In genomic region chr12:38905480-38906351, GRCh38 we compare ENCODE assay signal across 8 cellular contexts. TPM values are rescaled to one million over a fixed set of nuclear protein-coding genes. Genes with fewer than 3 reads are reported as not detected.
DNase-seq lines count a peak whose midpoint lies in the region; ATAC-seq, FAIRE-seq and TF ChIP-seq lines count a peak whose summit lies in the region.

Gene CPNE8, minus strand, starts transcription at chr12:38905591. Its CDS starts 57 bp downstream, at chr12:38905534.

- CTCF ChIA-PET in Caco-2 (lab: Charles Lee) (interaction anchor here (0.7 to 4.3 kb wide), 17 partner anchors 10 to 391 kb away, joined by 3 to 36 read pairs (median 6); no protein-coding TSS in a partner anchor), activated B cell treated with CpG ODN at 0.5 μM for 24 hours (lab: Charles Lee) (interaction anchor here (0.6 to 1.5 kb wide), 5 partner anchors 10 to 578 kb away, joined by 3 to 8 read pairs (median 3); no protein-coding TSS in a partner anchor)

- ATAC-seq in GM21447 (IDR thresholded peaks at IDR 0.05; ENCODE audit: unreplicated experiment) (peak; percentile 56), activated B cell treated with CpG ODN at 0.5 μM for 24 hours (ENCODE audit: low read depth) (peak; percentile 55)

- 1 to 3% (median 1%) methylated on average over 38 to 54 of the region's 54 CpGs for WGBS in spleen, 5 donors

- no peak for FAIRE-seq in kidney (lab: Jason Lieb, UNC)

- H3K4me3 Mint-ChIP-seq in Caco-2 (ENCODE audit: unreplicated experiment) (peak within 1 kb of the TSS; percentile 98), activated B cell treated with CpG ODN at 0.5 μM for 24 hours (peak within 1 kb of the TSS; percentile 88)

- H3K27ac ChIP-seq in kidney (ENCODE audit: low read depth in 2 of 2, low read length in 2 of 2) (peak within 1 kb of the TSS; percentile 98 to 99), spleen (peak within 1 kb of the TSS; percentile 66 to 97 (median 94))

- peak in 1 of 3 donors; percentile 44 for TF ChIP-seq POLR2A in spleen (IDR thresholded peaks at IDR 0.05)

- peak within 1 kb of the TSS; percentile 87 to 92 for H3K9ac ChIP-seq in kidney (ENCODE audit: low read length in 2 of 2)

- DNase-seq in Caco-2 = peak; percentile 77 to 78
- DNase-seq in HT-29 (ENCODE audit: low spot score) = peak; percentile 28
- DNase-seq in activated B cell treated with CpG ODN at 0.5 μM for 24 hours = peak; percentile 20
- peak; percentile 21 for DNase-seq in cerebellum (ENCODE audit: low spot score)
- DNase-seq in kidney = peak; percentile 95
- DNase-seq in spleen = peak; percentile 92
- no peak for DNase-seq in NCI-H1417 treated with DMSO at 0.1 percent for 48 hours (lab: John Stamatoyannopoulos, UW)

- H3K4me3 ChIP-seq in Caco-2 (ENCODE audit: low read depth, low read length) (peak within 1 kb of the TSS; percentile 94), kidney (ENCODE audit: low read length in 2 of 2) (peak within 1 kb of the TSS; percentile 81 to 94), spleen (peak within 1 kb of the TSS; percentile 63 to 81 (median 70))

- H3K27ac Mint-ChIP-seq in Caco-2 (ENCODE audit: unreplicated experiment) (peak within 1 kb of the TSS; percentile 93), activated B cell treated with CpG ODN at 0.5 μM for 24 hours (peak within 1 kb of the TSS; percentile 55)

- 0 out of 2 replicates have a peak, but pooled peaks cover 4% of the 10 kb centered on the region for H3K4me1 ChIP-seq in Caco-2
- H3K4me1 ChIP-seq in kidney (ENCODE audit: control insufficient read depth in 1 of 2, insufficient read depth in 1 of 2, low read depth in 1 of 2, low read length in 2 of 2) = peaks cover 3 to 13% of the 10 kb centered on the region in 2 donors
- H3K4me1 ChIP-seq in spleen = peaks cover 11 to 45% (median 21%) of the 10 kb centered on the region in 6 donors

- no TSS peak for BruUV-seq in Caco-2 (replicated peaks; lab: Mats Ljungman, UMichigan)

- no peaks in the 10 kb centered on the region for H3K27me3 ChIP-seq in Caco-2 (replicated peaks; ENCODE audit: control insufficient read depth, insufficient read depth, low read length)
- peaks cover 0 to 7% (median 0%) of the 10 kb centered on the region in 7 donors for H3K27me3 ChIP-seq in spleen (replicated peaks in 1 of 7)

- POLR2A ChIA-PET in Caco-2 (lab: Charles Lee) (interaction anchor here (0.6 to 1.4 kb wide), 6 partner anchors 10 to 538 kb away, joined by 3 to 8 read pairs (median 3); no protein-coding TSS in a partner anchor), activated B cell treated with CpG ODN at 0.5 μM for 24 hours (lab: Charles Lee) (interaction anchor here (2.1 kb wide), 1 partner anchor 589 kb away, joined by 5 read pairs; the partner anchor contains the start of gene ALG10B)

- H3K9me3 ChIP-seq in Caco-2 (no peaks in the 10 kb centered on the region), kidney (ENCODE audit: control insufficient read depth in 1 of 2, low read length in 2 of 2) (no peaks in the 10 kb centered on the region), spleen (no peaks in the 10 kb centered on the region)

- no peaks in the 10 kb centered on the region for H3K9me3 Mint-ChIP-seq in Caco-2 (ENCODE audit: unreplicated experiment)
- no peaks in the 10 kb centered on the region for H3K9me3 Mint-ChIP-seq in activated B cell treated with CpG ODN at 0.5 μM for 24 hours

- peaks cover 12% of the 10 kb centered on the region for H3K36me3 Mint-ChIP-seq in Caco-2 (ENCODE audit: insufficient read depth, unreplicated experiment)
- no peaks in the 10 kb centered on the region for H3K36me3 Mint-ChIP-seq in activated B cell treated with CpG ODN at 0.5 μM for 24 hours (ENCODE audit: low read depth)

- TF ChIP-seq CTCF in Caco-2 (IDR thresholded peaks at IDR 0.05; ENCODE audit: insufficient read depth in 1 of 2, low read depth in 1 of 2, low read length in 1 of 2, severe bottlenecking in 1 of 2, unreplicated experiment in 1 of 2) = peak in 1 of 2 experiments; percentile 18
- no peak for TF ChIP-seq CTCF in activated B cell treated with CpG ODN at 0.5 μM for 24 hours (IDR thresholded peaks at IDR 0.05)
- no peak for TF ChIP-seq CTCF in kidney (IDR thresholded peaks at IDR 0.05; ENCODE audit: borderline replicate concordance, extremely low read depth, insufficient read depth)
- no peak for TF ChIP-seq CTCF in spleen (IDR thresholded peaks at IDR 0.05 in 8 of 11, conservative IDR thresholded peaks at IDR 0.05 in 3 of 11)

- intact Hi-C loops in Caco-2 (cut with micrococcal nuclease; ENCODE audit: unreplicated experiment) (loop anchor here (1.0 to 10.0 kb wide), 10 partner anchors 7 to 581 kb away; no protein-coding TSS in a partner anchor), activated B cell treated with CpG ODN at 0.5 μM for 24 hours (cut with micrococcal nuclease) (loop anchor here (5.0 kb wide), 2 partner anchors 197 to 238 kb away; no protein-coding TSS in a partner anchor), kidney (cut with DNase I) (no loop called here), spleen (cut with DNase I; ENCODE audit: low total_unique reads) (no loop called here)

- H3K36me3 ChIP-seq in Caco-2 (ENCODE audit: control insufficient read depth, insufficient read depth, low read length) = no peaks in the 10 kb centered on the region
- no peaks in the 10 kb centered on the region for H3K36me3 ChIP-seq in kidney (ENCODE audit: control insufficient read depth in 1 of 2, insufficient read depth in 2 of 2, low read length in 2 of 2)
- H3K36me3 ChIP-seq in spleen = no peaks in the 10 kb centered on the region

- H3K27me3 Mint-ChIP-seq in Caco-2 (ENCODE audit: insufficient read depth, unreplicated experiment) (no peaks in the 10 kb centered on the region), activated B cell treated with CpG ODN at 0.5 μM for 24 hours (peaks cover 24% of the 10 kb centered on the region)

- H3K4me1 Mint-ChIP-seq in Caco-2 (ENCODE audit: low read depth, unreplicated experiment) (peaks cover 16% of the 10 kb centered on the region), activated B cell treated with CpG ODN at 0.5 μM for 24 hours (peaks cover 23% of the 10 kb centered on the region)

RNA-seq across cellular contexts. Expression of gene CPNE8, which starts in this region (rescaled TPM):
- total RNA-seq in Caco-2 (2022) (13.5 and 15.2 TPM in 2 replicates), activated B cell treated with CpG ODN at 0.5 μM for 24 hours (1.7 and 2.2 TPM in 2 replicates), cerebellum (36.2 TPM), kidney (28.5 TPM), spleen (10 to 100 TPM; 20.6 to 42.4 (median 31.3) TPM)
- 2.6 and 5.8 TPM in 2 replicates for total RNA-seq in HT-29 (2014; rRNA removed; shearing (Covaris generic))
- polyA plus RNA-seq in kidney (ENCODE audit: insufficient read depth, low read depth, low replicate concordance) (8.8 TPM), spleen (10 to 100 TPM in 1 of 3 donors, 1 to 10 TPM in 2; 5.4 to 11.9 (median 6.4) TPM)

Comparison
In these comparisons a context has a peak if more than half of its experiments do, and no peak if none do; other contexts are left out.
1. intact Hi-C loops: an anchor here in Caco-2 (1.0 to 10.0 kb wide) and activated B cell treated with CpG ODN at 0.5 μM for 24 hours (5.0 kb wide); none called in kidney and spleen.